In the genomic region with DNA sequence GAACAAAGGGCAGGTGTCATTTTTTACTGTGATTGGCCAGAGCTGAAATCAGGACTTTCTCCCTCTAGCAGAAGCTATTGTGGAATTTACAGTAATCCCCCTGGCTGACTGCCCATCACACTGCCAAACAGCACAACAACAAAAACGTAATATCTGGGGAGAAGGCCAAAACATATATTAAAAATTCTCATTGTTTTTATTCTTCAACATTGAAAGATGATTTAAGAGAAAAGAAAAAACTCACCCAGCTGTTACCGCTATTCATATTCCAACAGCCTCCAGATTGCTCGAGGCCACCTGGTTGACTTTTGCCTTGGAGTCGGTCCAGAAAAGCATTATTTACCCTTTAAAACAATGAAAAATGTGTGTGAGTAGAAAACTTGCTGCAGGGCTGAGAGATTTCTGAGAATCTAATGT, we compare ENCODE assay signal across 10 cellular contexts.
DNase-seq lines count a peak whose midpoint lies in the region; ATAC-seq and TF ChIP-seq lines count a peak whose summit lies in the region.
"Had no signal": no experiment of that assay in that cellular context is flagged by ENCODE, and none has a peak within 500 bp of the region (broad histone marks: within the 10 kb centered on the region; RNA-seq: fewer than 3 reads in every experiment).

No MANE protein-coding gene starts in this region.

- peak; percentile 41 for DNase-seq in EL
- peak; percentile 82 to 84 for DNase-seq in NCI-H2081 (lab: John Stamatoyannopoulos, UW)
- DNase-seq in amniotic epithelial cell (ENCODE audit: low read depth), result peak; percentile 85
- DNase-seq in left kidney (ENCODE audit: low read depth, low spot score), result peak; percentile 53
- DNase-seq in activated CD8-positive, alpha-beta memory T cell treated with anti-CD3 and anti-CD28 coated beads, Interleukin-2, amount 10 ng/mL, durations not matched to agents 7 days and 5 days, result no peak
- DNase-seq: activated CD4-positive, alpha-beta T cell treated with anti-CD3 and anti-CD28 coated beads for 4 hours; activated naive CD4-positive, alpha-beta T cell treated with Interleukin-2 at 50 U/mL for 16 hours had no signal

- ATAC-seq in GM18505 (IDR thresholded peaks at IDR 0.05; ENCODE audit: unreplicated experiment) (no peak), GM21360 (IDR thresholded peaks at IDR 0.05; ENCODE audit: unreplicated experiment) (no peak), GM19467 (IDR thresholded peaks at IDR 0.05; ENCODE audit: unreplicated experiment) (no peak)
- ATAC-seq in activated CD8-positive, alpha-beta memory T cell treated with anti-CD3 and anti-CD28 coated beads, Interleukin-2, amount 10 ng/mL, durations not matched to agents 7 days and 5 days, result no peak

- H3K27ac Mint-ChIP-seq in activated CD8-positive, alpha-beta memory T cell treated with anti-CD3 and anti-CD28 coated beads, Interleukin-2, amount 10 ng/mL, durations not matched to agents 7 days and 5 days, result no peak overlapping the region

- peaks cover 5% of the 10 kb centered on the region for H3K4me1 Mint-ChIP-seq in activated CD8-positive, alpha-beta memory T cell treated with anti-CD3 and anti-CD28 coated beads, Interleukin-2, amount 10 ng/mL, durations not matched to agents 7 days and 5 days

- TF ChIP-seq POLR2A in GM18505 (IDR thresholded peaks at IDR 0.05; ENCODE audit: borderline replicate concordance, extremely low read depth, insufficient read depth, insufficient read length), result no peak

- CTCF ChIA-PET in activated CD8-positive, alpha-beta memory T cell treated with anti-CD3 and anti-CD28 coated beads, Interleukin-2, amount 10 ng/mL, durations not matched to agents 7 days and 5 days (lab: Charles Lee), result no interaction called here

- peaks cover 33% of the 10 kb centered on the region for H3K36me3 Mint-ChIP-seq in activated CD8-positive, alpha-beta memory T cell treated with anti-CD3 and anti-CD28 coated beads, Interleukin-2, amount 10 ng/mL, durations not matched to agents 7 days and 5 days

- H3K27me3 Mint-ChIP-seq in activated CD8-positive, alpha-beta memory T cell treated with anti-CD3 and anti-CD28 coated beads, Interleukin-2, amount 10 ng/mL, durations not matched to agents 7 days and 5 days, result no peaks in the 10 kb centered on the region

- no peak overlapping the region for H3K4me3 Mint-ChIP-seq in activated CD8-positive, alpha-beta memory T cell treated with anti-CD3 and anti-CD28 coated beads, Interleukin-2, amount 10 ng/mL, durations not matched to agents 7 days and 5 days

- no peaks in the 10 kb centered on the region for H3K9me3 Mint-ChIP-seq in activated CD8-positive, alpha-beta memory T cell treated with anti-CD3 and anti-CD28 coated beads, Interleukin-2, amount 10 ng/mL, durations not matched to agents 7 days and 5 days (ENCODE audit: low read depth)
